ENCODE assay signal across 18 cellular contexts in the genomic region with DNA sequence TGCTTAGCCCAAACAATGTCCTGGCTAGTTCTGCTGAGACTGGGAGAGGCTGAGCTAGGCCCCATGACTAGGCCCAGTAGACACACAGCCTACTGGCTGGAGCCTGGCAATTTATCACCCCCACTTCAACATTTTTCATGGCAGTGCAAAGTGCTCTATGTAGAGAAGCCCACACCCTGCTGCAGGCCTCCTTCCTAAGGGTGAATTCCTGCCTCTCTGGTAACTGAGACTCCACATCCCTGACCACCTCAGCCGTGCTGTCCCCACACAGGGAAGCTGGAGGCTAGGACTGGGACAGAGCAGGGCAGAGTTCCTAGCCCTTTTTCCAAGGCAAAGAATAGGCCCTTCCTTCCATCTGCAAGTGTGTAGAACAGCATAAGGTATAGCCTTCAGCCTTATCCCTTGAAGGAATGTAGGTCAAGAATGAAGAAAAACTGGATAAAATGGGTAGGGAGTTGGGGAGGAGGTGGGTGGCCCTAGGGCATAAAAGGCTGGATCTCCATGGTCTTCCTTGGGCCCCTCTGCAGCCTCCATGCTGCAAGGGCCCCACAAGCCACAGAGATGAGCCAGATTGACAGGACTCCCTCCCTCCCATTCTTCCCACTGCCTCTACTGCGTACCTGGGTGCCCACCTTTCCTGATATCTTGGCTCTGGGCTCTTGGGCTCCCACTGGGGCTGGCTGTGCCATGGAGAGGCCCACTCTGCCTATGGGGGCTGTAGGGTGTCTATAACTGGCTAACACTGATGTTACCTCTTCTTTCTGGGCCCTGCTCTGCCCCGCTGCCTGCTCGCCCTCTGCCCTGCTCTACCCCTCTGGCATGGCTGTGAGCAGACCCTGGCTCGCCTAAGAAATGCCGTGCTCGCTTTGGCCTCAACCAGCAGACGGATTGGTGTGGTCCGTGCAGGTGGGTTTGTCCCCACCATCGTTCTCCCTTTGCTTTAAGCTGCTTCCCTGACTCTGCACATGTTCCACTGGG. TPM values are rescaled to one million over a fixed set of nuclear protein-coding genes. Genes with fewer than 3 reads are reported as not detected.
A peak's percentile ranks its signal among the peaks of the same experiment; 100 is the strongest.
DNase-seq lines count a peak whose midpoint lies in the region; ATAC-seq and TF ChIP-seq lines count a peak whose summit lies in the region.
"Had no signal": no experiment of that assay in that cellular context is flagged by ENCODE, and none has a peak within 500 bp of the region (broad histone marks: within the 10 kb centered on the region; RNA-seq: fewer than 3 reads in every experiment).

No MANE protein-coding gene starts in this region.

- H3K9me3 ChIP-seq in CD4-positive, alpha-beta T cell (ENCODE audit: control insufficient read depth, low read length) = no peaks in the 10 kb centered on the region
- H3K9me3 ChIP-seq in naive thymus-derived CD4-positive, alpha-beta T cell (ENCODE audit: control insufficient read depth in 2 of 3, low read length in 3 of 3) = no peaks in the 10 kb centered on the region
- no peaks in the 10 kb centered on the region for H3K9me3 ChIP-seq in SK-N-SH
- H3K9me3 ChIP-seq: BLaER1 treated with 17β-estradiol and CSF1 and Interleukin-3, amounts not matched to agents 10 nM and 100 nM; breast epithelium; uterus had no signal

- no peak overlapping the region for H2AFZ ChIP-seq in SK-N-SH (ENCODE audit: low read depth)

- CTCF ChIA-PET in CD4-positive, alpha-beta T cell (lab: Charles Lee) = interaction anchor here (8.1 to 8.3 kb wide), 2 partner anchors 42 to 104 kb away, joined by 77 to 114 read pairs; no protein-coding TSS in a partner anchor
- CTCF ChIA-PET in Calu3 (lab: Charles Lee) = interaction anchor here (1.9 to 6.6 kb wide), 2 partner anchors 104 to 105 kb away, joined by 5 to 126 read pairs; no protein-coding TSS in a partner anchor
- CTCF ChIA-PET in naive thymus-derived CD4-positive, alpha-beta T cell (lab: Charles Lee) = interaction anchor here (0.7 to 28.5 kb wide), 9 partner anchors 14 to 105 kb away, joined by 3 to 394 read pairs (median 4); partner anchors contain the start of gene TCF7
- CTCF ChIA-PET in SK-N-SH (lab: Yijun Ruan, JAX) = interaction anchor here (1.1 to 18.5 kb wide), 8 partner anchors 7 to 145 kb away, joined by 4 to 673 read pairs (median 8); no protein-coding TSS in a partner anchor

- H3K36me3 Mint-ChIP-seq in CD4-positive, alpha-beta T cell (ENCODE audit: low read depth) = peaks cover 93% of the 10 kb centered on the region
- H3K36me3 Mint-ChIP-seq in Calu3 (ENCODE audit: insufficient read depth, unreplicated experiment) = peaks cover 52% of the 10 kb centered on the region
- H3K36me3 Mint-ChIP-seq in activated naive CD8-positive, alpha-beta T cell treated with anti-CD3 and anti-CD28 coated beads, Interleukin-2, amount 10 ng/mL, durations not matched to agents 7 days and 5 days = peaks cover 23% of the 10 kb centered on the region
- H3K36me3 Mint-ChIP-seq in naive thymus-derived CD4-positive, alpha-beta T cell = peaks cover 10 to 52% (median 37%) of the 10 kb centered on the region in 5 donors

- no peak overlapping the region for H3K9ac ChIP-seq in SK-N-SH

- H3K79me2 ChIP-seq in SK-N-SH (ENCODE audit: insufficient read depth) = peaks cover 42% of the 10 kb centered on the region

- no peaks in the 10 kb centered on the region for H3K27me3 Mint-ChIP-seq in CD4-positive, alpha-beta T cell
- H3K27me3 Mint-ChIP-seq in Calu3 (ENCODE audit: unreplicated experiment) = no peaks in the 10 kb centered on the region
- H3K27me3 Mint-ChIP-seq in activated naive CD8-positive, alpha-beta T cell treated with anti-CD3 and anti-CD28 coated beads, Interleukin-2, amount 10 ng/mL, durations not matched to agents 7 days and 5 days = no peaks in the 10 kb centered on the region
- H3K27me3 Mint-ChIP-seq in naive thymus-derived CD4-positive, alpha-beta T cell = no peaks in the 10 kb centered on the region

- H3K27me3 ChIP-seq in CD4-positive, alpha-beta T cell (ENCODE audit: control insufficient read depth, insufficient read depth, low read length) = no peaks in the 10 kb centered on the region
- no peaks in the 10 kb centered on the region for H3K27me3 ChIP-seq in naive thymus-derived CD4-positive, alpha-beta T cell (ENCODE audit: control insufficient read depth in 2 of 2, insufficient read depth in 2 of 2, low read length in 2 of 2)
- H3K27me3 ChIP-seq in SK-N-SH (ENCODE audit: insufficient read depth) = no peaks in the 10 kb centered on the region
- H3K27me3 ChIP-seq: BLaER1 treated with 17β-estradiol and CSF1 and Interleukin-3, amounts not matched to agents 10 nM and 100 nM; breast epithelium; uterus had no signal

- H3K27ac Mint-ChIP-seq in CD4-positive, alpha-beta T cell = peak overlapping the region; percentile 98
- peak overlapping the region; percentile 82 for H3K27ac Mint-ChIP-seq in Calu3 (ENCODE audit: unreplicated experiment)
- H3K27ac Mint-ChIP-seq in activated naive CD8-positive, alpha-beta T cell treated with anti-CD3 and anti-CD28 coated beads, Interleukin-2, amount 10 ng/mL, durations not matched to agents 7 days and 5 days = peak overlapping the region; percentile 25
- H3K27ac Mint-ChIP-seq in naive thymus-derived CD4-positive, alpha-beta T cell = peak overlapping the region; percentile 9 to 93 (median 89)

- POLR2A ChIA-PET in CD4-positive, alpha-beta T cell (lab: Charles Lee) = interaction anchor here (14.0 to 24.9 kb wide), 3 partner anchors 5 to 106 kb away, joined by 184 to 350 read pairs (median 184); no protein-coding TSS in a partner anchor
- POLR2A ChIA-PET in activated naive CD8-positive, alpha-beta T cell treated with anti-CD3 and anti-CD28 coated beads, Interleukin-2, amount 10 ng/mL, durations not matched to agents 7 days and 5 days (lab: Charles Lee) = interaction anchor here (0.8 to 5.1 kb wide), 6 partner anchors 11 to 103 kb away, joined by 3 to 44 read pairs (median 3); no protein-coding TSS in a partner anchor
- POLR2A ChIA-PET in naive thymus-derived CD4-positive, alpha-beta T cell (lab: Charles Lee) = interaction anchor here (1.0 to 48.2 kb wide), 6 partner anchors 8 to 129 kb away, joined by 3 to 1333 read pairs (median 4); partner anchors contain the start of gene PPP2CA
- POLR2A ChIA-PET in SK-N-SH (lab: Yijun Ruan, JAX) = interaction anchor here (1.1 to 1.5 kb wide), 2 partner anchors 37 to 105 kb away, joined by 4 read pairs; no protein-coding TSS in a partner anchor

- WGBS in SK-N-SH (ENCODE audit: low lambda C conversion rate) = 99% methylated on average over 9 of the region's 10 CpGs

- peaks cover 60 to 81% (median 61%) of the 10 kb centered on the region in 3 experiments for H3K36me3 ChIP-seq in naive thymus-derived CD4-positive, alpha-beta T cell (ENCODE audit: control insufficient read depth in 2 of 3, insufficient read depth in 3 of 3, low read length in 3 of 3)
- H3K36me3 ChIP-seq in SK-N-SH (replicated peaks in 1 of 2; ENCODE audit: control insufficient read depth in 1 of 2, insufficient read depth in 2 of 2, low read length in 1 of 2) = peaks cover 29 to 82% of the 10 kb centered on the region in 2 experiments
- H3K36me3 ChIP-seq: breast epithelium, uterus had no signal

- peaks cover 64% of the 10 kb centered on the region for H3K4me1 Mint-ChIP-seq in CD4-positive, alpha-beta T cell (ENCODE audit: low read depth)
- peaks cover 38% of the 10 kb centered on the region for H3K4me1 Mint-ChIP-seq in Calu3 (ENCODE audit: low read depth, unreplicated experiment)
- peaks cover 32% of the 10 kb centered on the region for H3K4me1 Mint-ChIP-seq in activated naive CD8-positive, alpha-beta T cell treated with anti-CD3 and anti-CD28 coated beads, Interleukin-2, amount 10 ng/mL, durations not matched to agents 7 days and 5 days
- peaks cover 20 to 64% (median 44%) of the 10 kb centered on the region in 7 donors for H3K4me1 Mint-ChIP-seq in naive thymus-derived CD4-positive, alpha-beta T cell

- peaks cover 69% of the 10 kb centered on the region for H4K20me1 ChIP-seq in SK-N-SH (ENCODE audit: insufficient read depth)

- H3K9me3 Mint-ChIP-seq in CD4-positive, alpha-beta T cell = no peaks in the 10 kb centered on the region
- no peaks in the 10 kb centered on the region for H3K9me3 Mint-ChIP-seq in Calu3 (ENCODE audit: low read depth, unreplicated experiment)
- H3K9me3 Mint-ChIP-seq in activated naive CD8-positive, alpha-beta T cell treated with anti-CD3 and anti-CD28 coated beads, Interleukin-2, amount 10 ng/mL, durations not matched to agents 7 days and 5 days = no peaks in the 10 kb centered on the region
- peaks cover 0 to 2% (median 0%) of the 10 kb centered on the region in 11 donors for H3K9me3 Mint-ChIP-seq in naive thymus-derived CD4-positive, alpha-beta T cell
- H3K9me3 Mint-ChIP-seq: activated T-cell treated with anti-CD3 and anti-CD28 coated beads, Interleukin-2, amount 50 U/mL, for 4 hours had no signal

- no peak for ATAC-seq in CD4-positive, alpha-beta T cell (ENCODE audit: poor library complexity)
- ATAC-seq in activated naive CD8-positive, alpha-beta T cell treated with anti-CD3 and anti-CD28 coated beads, Interleukin-2, amount 10 ng/mL, durations not matched to agents 7 days and 5 days (ENCODE audit: low read depth) = no peak
- no peak for ATAC-seq in naive thymus-derived CD4-positive, alpha-beta T cell
- no peak for ATAC-seq in GM21786 (IDR thresholded peaks at IDR 0.05; ENCODE audit: unreplicated experiment)
- ATAC-seq: activated T-cell treated with anti-CD3 and anti-CD28 coated beads, Interleukin-2, amount 50 U/mL, for 4 hours had no signal

- peak in 4 of 10 experiments; percentile 1 to 5 (median 2) for DNase-seq in CD4-positive, alpha-beta T cell
- no peak for DNase-seq in Calu3
- no peak for DNase-seq in activated naive CD8-positive, alpha-beta T cell treated with anti-CD3 and anti-CD28 coated beads, Interleukin-2, amount 10 ng/mL, durations not matched to agents 7 days and 5 days
- DNase-seq in naive thymus-derived CD4-positive, alpha-beta T cell = peak in 1 of 9 donors; percentile 7
- DNase-seq in GM03348 (ENCODE audit: low spot score) = no peak
- no peak for DNase-seq in SK-N-SH
- DNase-seq: activated T-cell treated with anti-CD3 and anti-CD28 coated beads, Interleukin-2, amount 50 U/mL, for 4 hours; GOT3; islet precursor cell; NCI-H1092; NCI-H226; retina; stimulated activated CD4-positive, alpha-beta T cell treated with anti-CD3 and anti-CD28 coated beads, Interleukin-2, amount 100 ng/mL, for 48 hours; uterus had no signal

- H3K9me2 ChIP-seq in SK-N-SH = no peaks in the 10 kb centered on the region

- intact Hi-C loops in CD4-positive, alpha-beta T cell (cut with DNase I, micrococcal nuclease) = no loop called here
- intact Hi-C loops in Calu3 (cut with micrococcal nuclease; ENCODE audit: unreplicated experiment) = no loop called here
- intact Hi-C loops in naive thymus-derived CD4-positive, alpha-beta T cell (cut with micrococcal nuclease) = loop anchor here in 1 of 2 donors (1.0 kb wide), 1 partner anchor 22 kb away; no protein-coding TSS in a partner anchor

- H3K4me3 Mint-ChIP-seq in CD4-positive, alpha-beta T cell = peak overlapping the region; percentile 3
- H3K4me3 Mint-ChIP-seq in Calu3 (ENCODE audit: low read depth, unreplicated experiment) = no peak overlapping the region
- H3K4me3 Mint-ChIP-seq in activated naive CD8-positive, alpha-beta T cell treated with anti-CD3 and anti-CD28 coated beads, Interleukin-2, amount 10 ng/mL, durations not matched to agents 7 days and 5 days = no peak overlapping the region
- peak overlapping the region in 4 of 10 donors; percentile 7 to 41 (median 26) for H3K4me3 Mint-ChIP-seq in naive thymus-derived CD4-positive, alpha-beta T cell
- H3K4me3 Mint-ChIP-seq: activated T-cell treated with anti-CD3 and anti-CD28 coated beads, Interleukin-2, amount 50 U/mL, for 4 hours had no signal

- TF ChIP-seq CTCF in CD4-positive, alpha-beta T cell (IDR thresholded peaks at IDR 0.05) = no peak
- TF ChIP-seq CTCF in Calu3 (IDR thresholded peaks at IDR 0.05; ENCODE audit: unreplicated experiment) (no peak), SK-N-SH (IDR thresholded peaks at IDR 0.05) (no peak)

- H3F3A ChIP-seq in SK-N-SH (replicated peaks; ENCODE audit: insufficient read depth) = peaks cover 18% of the 10 kb centered on the region

- BruUV-seq in Calu3 (replicated peaks; lab: Mats Ljungman, UMichigan) = no TSS peak

- H3K27ac ChIP-seq in CD4-positive, alpha-beta T cell (ENCODE audit: low read depth, low read length) = peak overlapping the region; percentile 54
- H3K27ac ChIP-seq in naive thymus-derived CD4-positive, alpha-beta T cell (ENCODE audit: low read depth, low read length) = peak overlapping the region; percentile 63
- H3K27ac ChIP-seq in SK-N-SH (ENCODE audit: low read depth in 2 of 2, low read length in 1 of 2) = no peak overlapping the region; a peak in 1 of 4 replicates
- H3K27ac ChIP-seq: BLaER1 treated with 17β-estradiol and CSF1 and Interleukin-3, amounts not matched to agents 10 nM and 100 nM; SK-N-MC; uterus had no signal

- no peak overlapping the region for H3K4me2 ChIP-seq in SK-N-SH
- H3K4me2 ChIP-seq: BLaER1 treated with 17β-estradiol and CSF1 and Interleukin-3, amounts not matched to agents 10 nM and 100 nM had no signal

- peaks cover 11 to 27% of the 10 kb centered on the region in 2 donors for H3K4me1 ChIP-seq in naive thymus-derived CD4-positive, alpha-beta T cell (ENCODE audit: control insufficient read depth in 2 of 2, insufficient read depth in 2 of 2, low read length in 2 of 2)
- H3K4me1 ChIP-seq in SK-N-SH (ENCODE audit: control insufficient read depth in 1 of 2, insufficient read depth in 2 of 2, low read depth in 1 of 2, low read length in 1 of 2) = peaks cover 0 to 13% of the 10 kb centered on the region in 2 experiments; a peak in 1 of 4 replicates
- H3K4me1 ChIP-seq: uterus had no signal

- no peak for TF ChIP-seq RAD21 in SK-N-SH (IDR thresholded peaks at IDR 0.05; ENCODE audit: low read length)

- no peak for TF ChIP-seq EP300 in SK-N-SH (IDR thresholded peaks at IDR 0.05; ENCODE audit: borderline replicate concordance in 1 of 2, low read depth in 1 of 2, low read length in 1 of 2)

- H3K4me3 ChIP-seq in naive thymus-derived CD4-positive, alpha-beta T cell (ENCODE audit: low read length) = no peak overlapping the region
- H3K4me3 ChIP-seq in SK-N-SH (ENCODE audit: low read depth in 2 of 2, low read length in 1 of 2) = no peak overlapping the region
- H3K4me3 ChIP-seq: BLaER1 treated with 17β-estradiol and CSF1 and Interleukin-3, amounts not matched to agents 10 nM and 100 nM; breast epithelium; SK-N-MC; uterus had no signal

RNA-seq across cellular contexts. Expression of gene TCF7, which starts 29.8 kb away (rescaled TPM):
- 100 to 1,000 TPM; 480 to 493 TPM for total RNA-seq in CD4-positive, alpha-beta T cell
- total RNA-seq in Calu3 (2022) = 13.6 and 16.8 TPM in 2 replicates
- 100 to 1,000 TPM; 283 to 315 TPM for total RNA-seq in activated naive CD8-positive, alpha-beta T cell treated with anti-CD3 and anti-CD28 coated beads, Interleukin-2, amount 10 ng/mL, durations not matched to agents 7 days and 5 days
- 1,000 to 10,000 TPM in 2 of 5 experiments, 100 to 1,000 TPM in 3; 203 to 1,066 (median 643) TPM for total RNA-seq in naive thymus-derived CD4-positive, alpha-beta T cell
- 100 to 1,000 TPM; 356 to 560 TPM for polyA plus RNA-seq in naive thymus-derived CD4-positive, alpha-beta T cell
- 2.3 and 2.7 TPM in 2 replicates for polyA plus RNA-seq in SK-N-SH (2012; rRNA removed)
- 1.9 and 2.9 TPM in 2 replicates for polyA plus RNA-seq in SK-N-SH (2012; cell fraction: cytosol; rRNA removed)
- polyA plus RNA-seq in SK-N-SH (2012; cell fraction: nucleus; rRNA removed) = 4.0 and 4.4 TPM in 2 replicates

RNA-seq across cellular contexts. Expression of gene SKP1, which starts 32.5 kb away (rescaled TPM):
- 100 to 1,000 TPM; 303 to 314 TPM for total RNA-seq in CD4-positive, alpha-beta T cell
- 380 and 411 TPM in 2 replicates for total RNA-seq in Calu3 (2022)
- 100 to 1,000 TPM; 193 to 206 TPM for total RNA-seq in activated naive CD8-positive, alpha-beta T cell treated with anti-CD3 and anti-CD28 coated beads, Interleukin-2, amount 10 ng/mL, durations not matched to agents 7 days and 5 days
- 100 to 1,000 TPM; 224 to 287 (median 268) TPM for total RNA-seq in naive thymus-derived CD4-positive, alpha-beta T cell
- polyA plus RNA-seq in naive thymus-derived CD4-positive, alpha-beta T cell = 1,000 to 10,000 TPM; 1,257 to 1,361 TPM
- polyA plus RNA-seq in SK-N-SH (2012; rRNA removed) = 407 and 428 TPM in 2 replicates
- polyA plus RNA-seq in SK-N-SH (2012; cell fraction: cytosol; rRNA removed) = 621 and 939 TPM in 2 replicates
- polyA plus RNA-seq in SK-N-SH (2012; cell fraction: nucleus; rRNA removed) = 127 and 233 TPM in 2 replicates

Comparison
In these comparisons a context has a peak if more than half of its experiments do, and no peak if none do; other contexts are left out.
1. H3K27ac ChIP-seq: peak in CD4-positive, alpha-beta T cell (single experiment) and naive thymus-derived CD4-positive, alpha-beta T cell (single experiment); none in SK-N-SH (0 of 2).
2. H3K27ac Mint-ChIP-seq: peak in every context shown above with its lines; median percentile 98 in CD4-positive, alpha-beta T cell; 89 in naive thymus-derived CD4-positive, alpha-beta T cell; 82 in Calu3; 25 in activated naive CD8-positive, alpha-beta T cell treated with anti-CD3 and anti-CD28 coated beads, Interleukin-2, amount 10 ng/mL, durations not matched to agents 7 days and 5 days.
3. RNA of gene TCF7, which starts 29.8 kb away (total RNA-seq): 203 to 1,066 TPM in naive thymus-derived CD4-positive, alpha-beta T cell, 480 to 493 TPM in CD4-positive, alpha-beta T cell and 283 to 315 TPM in activated naive CD8-positive, alpha-beta T cell treated with anti-CD3 and anti-CD28 coated beads, Interleukin-2, amount 10 ng/mL, durations not matched to agents 7 days and 5 days; 13.6 to 16.8 TPM in Calu3; every median in the first group is over 10 times any median in the second.